Comparison of ENCODE assay signal across 1 cellular context in genomic region chr4:40256329-40256728, GRCh38.
TF ChIP-seq lines count a peak whose summit lies in the region.

No MANE protein-coding gene starts in this region.

TF ChIP-seq in IMR-90, 13 proteins besides CTCF, POLR2A, EP300 and RAD21 (continued from another document):
- TF ChIP-seq ELK1 (IDR thresholded peaks at IDR 0.05; ENCODE audit: borderline replicate concordance, low read depth, low read length), result no peak
- no peak for TF ChIP-seq MAFK (IDR thresholded peaks at IDR 0.05; ENCODE audit: low read depth, low read length)
- TF ChIP-seq CHD1 (IDR thresholded peaks at IDR 0.05; ENCODE audit: low read depth, low read length), result no peak
- no peak for TF ChIP-seq NFE2L2 (IDR thresholded peaks at IDR 0.05; ENCODE audit: low read depth, low read length)
- no peak for TF ChIP-seq FOS (IDR thresholded peaks at IDR 0.05; ENCODE audit: low read depth, low read length)
- no peak for TF ChIP-seq MAZ (IDR thresholded peaks at IDR 0.05; ENCODE audit: borderline replicate concordance, low read depth, low read length)
- TF ChIP-seq CEBPB (IDR thresholded peaks at IDR 0.05; ENCODE audit: low read depth, low read length), result no peak
